In genomic region chr10:27240891-27241639, GRCh38 we compare ENCODE assay signal across 8 cellular contexts. TPM values are rescaled to one million over a fixed set of nuclear protein-coding genes. Genes with fewer than 3 reads are reported as not detected.
DNase-seq lines count a peak whose midpoint lies in the region; ATAC-seq and TF ChIP-seq lines count a peak whose summit lies in the region.

No MANE protein-coding gene starts in this region.

- no peaks in the 10 kb centered on the region for H3K36me3 ChIP-seq in BJ (ENCODE audit: control insufficient read depth, insufficient read depth, low read length)

- POLR2A ChIA-PET in BJ (lab: Charles Lee) = no interaction called here

- no peaks in the 10 kb centered on the region for H3K27me3 ChIP-seq in BJ (ENCODE audit: control insufficient read depth, insufficient read depth, low read length)

- H3K4me3 ChIP-seq in BJ (ENCODE audit: low read depth, low read length) (peak overlapping the region; percentile 74), cardiac fibroblast (replicated peaks in 1 of 2; ENCODE audit: low read depth in 2 of 2, low read length in 2 of 2) (peak overlapping the region; percentile 77 to 81)

- CTCF ChIA-PET in BJ (lab: Yijun Ruan, JAX) = interaction anchor here (1.2 to 1.9 kb wide), 2 partner anchors 16 to 21 kb away, joined by 3 to 10 read pairs; no protein-coding TSS in a partner anchor

- DNase-seq in BJ (ENCODE audit: low read depth) (no peak), RPMI8226 (peak; percentile 62), cardiac fibroblast (ENCODE audit: low read depth in 2 of 2) (peak; percentile 7 to 34), iris pigment epithelial cell (ENCODE audit: low read depth) (peak; percentile 25), H4 (ENCODE audit: low spot score) (no peak)
- DNase-seq in stimulated activated CD4-positive, alpha-beta T cell treated with anti-CD3 and anti-CD28 coated beads, Interleukin-4, amount 100 ng/mL, for 1 hour = peak; percentile 16

- ATAC-seq in GM18861 (IDR thresholded peaks at IDR 0.05; ENCODE audit: unreplicated experiment) (peak; percentile 8), HG03045 (IDR thresholded peaks at IDR 0.05; ENCODE audit: unreplicated experiment) (peak; percentile 17)

- TF ChIP-seq CTCF in BJ (IDR thresholded peaks at IDR 0.05; ENCODE audit: insufficient read depth, low read depth, low read length) = no peak
- no peak for TF ChIP-seq CTCF in cardiac fibroblast (IDR thresholded peaks at IDR 0.05; ENCODE audit: low read depth, low read length)

RNA-seq across cellular contexts. Expression of gene ACBD5, which starts 0.5 kb away (rescaled TPM):
- 7.8 and 13.1 TPM in 2 replicates for polyA plus RNA-seq in BJ (2011; rRNA removed)
- 4.6 and 6.3 TPM in 2 replicates for polyA minus RNA-seq in BJ (2011; rRNA and poly(A)+ RNA removed)
- total RNA-seq in H4 (2014; rRNA removed; shearing (Covaris generic)) = 10.1 and 15.5 TPM in 2 replicates

Comparison
In these comparisons a context has a peak if more than half of its experiments do, and no peak if none do; other contexts are left out.
1. DNase-seq: peak in RPMI8226 (single experiment), cardiac fibroblast (2 of 2), iris pigment epithelial cell (single experiment) and stimulated activated CD4-positive, alpha-beta T cell treated with anti-CD3 and anti-CD28 coated beads, Interleukin-4, amount 100 ng/mL, for 1 hour (single experiment); none in BJ (single experiment) and H4 (single experiment).